13 cellular contexts compared by ENCODE assay signal in the genomic region with DNA sequence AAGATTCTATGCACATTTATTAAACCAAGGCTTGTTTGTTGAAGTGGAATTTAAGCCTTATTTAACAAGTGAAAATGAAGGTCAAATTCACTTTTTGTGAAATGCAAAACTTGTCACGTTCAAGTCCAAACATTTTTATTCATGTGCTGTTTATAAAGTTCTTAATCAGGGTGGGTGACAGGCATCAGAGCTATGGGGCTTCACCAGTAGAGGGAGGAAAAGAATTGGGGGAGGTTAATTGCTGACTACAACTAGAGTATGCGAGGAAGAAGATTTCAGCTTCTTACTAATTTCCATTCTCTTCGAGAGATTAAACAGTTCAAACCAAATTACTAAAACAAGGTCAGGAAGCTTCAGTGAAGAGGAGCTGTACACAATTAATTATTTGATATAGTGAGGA. TPM values are rescaled to one million over a fixed set of nuclear protein-coding genes. Genes with fewer than 3 reads are reported as not detected.
DNase-seq lines count a peak whose midpoint lies in the region; ATAC-seq, FAIRE-seq and TF ChIP-seq lines count a peak whose summit lies in the region.
"Had no signal": no experiment of that assay in that cellular context is flagged by ENCODE, and none has a peak within 500 bp of the region (broad histone marks: within the 10 kb centered on the region; RNA-seq: fewer than 3 reads in every experiment).

No MANE protein-coding gene starts in this region.

- H3K9me3 ChIP-seq in HAP-1 (no peaks in the 10 kb centered on the region), astrocyte (ENCODE audit: insufficient read depth, low read depth, low read length) (no peaks in the 10 kb centered on the region), left ventricle myocardium inferior (replicated peaks) (no peaks in the 10 kb centered on the region), left lung (no peaks in the 10 kb centered on the region)
- H3K9me3 ChIP-seq: mucosa of descending colon had no signal

- peaks cover 4% of the 10 kb centered on the region for H3K36me3 Mint-ChIP-seq in astrocyte (ENCODE audit: low read depth, unreplicated experiment)
- H3K36me3 Mint-ChIP-seq: activated naive CD4-positive, alpha-beta T cell treated with anti-CD3 and anti-CD28 coated beads, Interleukin-2, amount 50 U/mL, for 24 hours had no signal

- H3K9me3 Mint-ChIP-seq in astrocyte (ENCODE audit: unreplicated experiment) = peaks cover 5% of the 10 kb centered on the region
- H3K9me3 Mint-ChIP-seq: activated naive CD4-positive, alpha-beta T cell treated with anti-CD3 and anti-CD28 coated beads, Interleukin-2, amount 50 U/mL, for 24 hours; stimulated activated naive CD8-positive, alpha-beta T cell treated with anti-CD3 and anti-CD28 coated beads, Interleukin-15, Interleukin-2, amounts not matched to agents 100 ng/mL and 50 ng/mL, for 24 hours had no signal

- H3K4me3 ChIP-seq in ACC112 (ENCODE audit: low read depth, low read length) (peak overlapping the region; percentile 36; the same call in 1 of the 2 replicates), HAP-1 (no peak overlapping the region), astrocyte (ENCODE audit: insufficient read depth, low read depth, low read length) (no peak overlapping the region), left ventricle myocardium inferior (no peak overlapping the region), left lung (no peak overlapping the region)
- H3K4me3 ChIP-seq: mucosa of descending colon had no signal

- peak overlapping the region; percentile 86 for H3K27ac ChIP-seq in ACC112 (ENCODE audit: low read depth, low read length)
- peak overlapping the region; percentile 52 for H3K27ac ChIP-seq in astrocyte (ENCODE audit: low read depth, low read length)
- H3K27ac ChIP-seq in left ventricle myocardium inferior (replicated peaks) = peak overlapping the region; percentile 73
- H3K27ac ChIP-seq in left lung = no peak overlapping the region

- H3K4me2 ChIP-seq in astrocyte (ENCODE audit: low read length) = peak overlapping the region; percentile 46

- DNase-seq in HAP-1 (ENCODE audit: low spot score in 2 of 2) (peak; percentile 34 to 63), astrocyte (ENCODE audit: low read depth) (peak; percentile 45), left ventricle myocardium inferior (no peak), left lung (no peak), HuH-7.5 (ENCODE audit: low spot score) (no peak), SW480 (ENCODE audit: low spot score) (no peak)
- DNase-seq: activated CD4-positive, alpha-beta T cell treated with anti-CD3 and anti-CD28 coated beads for 1 hour; mucosa of descending colon; stimulated activated CD4-positive, alpha-beta T cell treated with anti-CD3 and anti-CD28 coated beads, Interleukin-15, amount 100 ng/mL, for 24 hours had no signal

- no peak overlapping the region for H2AFZ ChIP-seq in ACC112 (ENCODE audit: low read length, unreplicated experiment)
- H2AFZ ChIP-seq in astrocyte (ENCODE audit: low read depth, low read length) = no peak overlapping the region

- H3K27me3 Mint-ChIP-seq in astrocyte (ENCODE audit: low read depth, unreplicated experiment) = no peaks in the 10 kb centered on the region
- H3K27me3 Mint-ChIP-seq: activated naive CD4-positive, alpha-beta T cell treated with anti-CD3 and anti-CD28 coated beads, Interleukin-2, amount 50 U/mL, for 24 hours; stimulated activated naive CD8-positive, alpha-beta T cell treated with anti-CD3 and anti-CD28 coated beads, Interleukin-15, Interleukin-2, amounts not matched to agents 100 ng/mL and 50 ng/mL, for 24 hours had no signal

- H3K4me3 Mint-ChIP-seq in astrocyte (ENCODE audit: unreplicated experiment) = no peak overlapping the region
- H3K4me3 Mint-ChIP-seq: activated naive CD4-positive, alpha-beta T cell treated with anti-CD3 and anti-CD28 coated beads, Interleukin-2, amount 50 U/mL, for 24 hours; stimulated activated naive CD8-positive, alpha-beta T cell treated with anti-CD3 and anti-CD28 coated beads, Interleukin-15, Interleukin-2, amounts not matched to agents 100 ng/mL and 50 ng/mL, for 24 hours had no signal

- H3K27me3 ChIP-seq in ACC112 (ENCODE audit: insufficient read depth, low read length) (no peaks in the 10 kb centered on the region), HAP-1 (ENCODE audit: low read depth) (no peaks in the 10 kb centered on the region), astrocyte (ENCODE audit: insufficient read depth, low read length) (no peaks in the 10 kb centered on the region), left ventricle myocardium inferior (ENCODE audit: low read depth) (no peaks in the 10 kb centered on the region), left lung (no peaks in the 10 kb centered on the region)

- H4K20me1 ChIP-seq in astrocyte (ENCODE audit: insufficient read depth, low read length) = no peaks in the 10 kb centered on the region

- H3K4me1 Mint-ChIP-seq in astrocyte (ENCODE audit: low read depth, unreplicated experiment) = no peaks in the 10 kb centered on the region
- H3K4me1 Mint-ChIP-seq: activated naive CD4-positive, alpha-beta T cell treated with anti-CD3 and anti-CD28 coated beads, Interleukin-2, amount 50 U/mL, for 24 hours had no signal

- TF ChIP-seq CTCF in astrocyte (IDR thresholded peaks at IDR 0.05; ENCODE audit: insufficient read depth, low read depth, low read length) = peak; percentile 53
- TF ChIP-seq CTCF in left ventricle myocardium inferior (IDR thresholded peaks at IDR 0.05; ENCODE audit: borderline replicate concordance) = peak; percentile 37
- no peak for TF ChIP-seq CTCF in left lung (IDR thresholded peaks at IDR 0.05)

- peak overlapping the region; percentile 56 for H3K9ac ChIP-seq in astrocyte (ENCODE audit: low read length)

- H3K4me1 ChIP-seq in ACC112 (ENCODE audit: control insufficient read depth, insufficient read depth, low read length, unreplicated experiment) (peaks cover 32% of the 10 kb centered on the region), HAP-1 (peaks cover 12% of the 10 kb centered on the region), astrocyte (ENCODE audit: insufficient read depth, low read length) (peaks cover 20% of the 10 kb centered on the region), left ventricle myocardium inferior (peaks cover 14% of the 10 kb centered on the region), left lung (no peaks in the 10 kb centered on the region)

- no peak overlapping the region for H3K27ac Mint-ChIP-seq in astrocyte (ENCODE audit: unreplicated experiment)
- H3K27ac Mint-ChIP-seq: activated naive CD4-positive, alpha-beta T cell treated with anti-CD3 and anti-CD28 coated beads, Interleukin-2, amount 50 U/mL, for 24 hours; stimulated activated naive CD8-positive, alpha-beta T cell treated with anti-CD3 and anti-CD28 coated beads, Interleukin-15, Interleukin-2, amounts not matched to agents 100 ng/mL and 50 ng/mL, for 24 hours had no signal

- H3K36me3 ChIP-seq in ACC112 (ENCODE audit: insufficient read depth, low read length) = peaks cover 21% of the 10 kb centered on the region
- no peaks in the 10 kb centered on the region for H3K36me3 ChIP-seq in HAP-1 (replicated peaks)
- peaks cover 4% of the 10 kb centered on the region for H3K36me3 ChIP-seq in astrocyte (ENCODE audit: insufficient read depth, low read length)
- no peaks in the 10 kb centered on the region for H3K36me3 ChIP-seq in left ventricle myocardium inferior
- H3K36me3 ChIP-seq in left lung = no peaks in the 10 kb centered on the region

- ATAC-seq in left lung = no peak
- ATAC-seq in GM18511 (IDR thresholded peaks at IDR 0.05; ENCODE audit: unreplicated experiment) = no peak
- ATAC-seq: mucosa of descending colon had no signal

- peak; percentile 71 for FAIRE-seq in astrocyte (lab: Jason Lieb, UNC)

- intact Hi-C loops in left ventricle myocardium inferior (cut with micrococcal nuclease) = no loop called here
- intact Hi-C loops in left lung (cut with DNase I) = no loop called here

- H3K79me2 ChIP-seq in ACC112 (ENCODE audit: control insufficient read depth, insufficient read depth, low read length, unreplicated experiment) (peaks cover 76% of the 10 kb centered on the region), astrocyte (ENCODE audit: insufficient read depth, low read length) (peaks cover 50% of the 10 kb centered on the region)

- in situ Hi-C loops in HAP-1 (cut with MboI; ENCODE audit: low sequenced_read_pairs) = no loop called here

RNA-seq across cellular contexts. Expression of a gene that starts 9.7 kb away (rescaled TPM):
- 8.3 and 9.3 TPM in 2 replicates for total RNA-seq in astrocyte
- 12.2 TPM for total RNA-seq in left ventricle myocardium inferior
- 10 to 100 TPM in 1 of 2 donors, 1 to 10 TPM in 1; 8.7 to 10.1 TPM for total RNA-seq in left lung

RNA-seq across cellular contexts. Expression of a gene that starts 24.2 kb away (rescaled TPM):
- total RNA-seq in astrocyte = 7.8 and 8.0 TPM in 2 replicates
- 6.9 TPM for total RNA-seq in left ventricle myocardium inferior
- total RNA-seq in left lung = 1 to 10 TPM; 8.8 to 9.4 TPM

Comparison
In these comparisons a context has a peak if more than half of its experiments do, and no peak if none do; other contexts are left out.
1. H3K27ac ChIP-seq: peak in ACC112 (single experiment), astrocyte (single experiment) and left ventricle myocardium inferior (single experiment); none in left lung (0 of 2).
2. DNase-seq: peak in HAP-1 (2 of 2) and astrocyte (single experiment); none in left ventricle myocardium inferior (single experiment), left lung (0 of 2), HuH-7.5 (single experiment) and SW480 (single experiment).
3. CTCF ChIP-seq: peak in astrocyte (single experiment) and left ventricle myocardium inferior (single experiment); none in left lung (0 of 2).